ENCODE assay signal across 8 cellular contexts in the genomic region with DNA sequence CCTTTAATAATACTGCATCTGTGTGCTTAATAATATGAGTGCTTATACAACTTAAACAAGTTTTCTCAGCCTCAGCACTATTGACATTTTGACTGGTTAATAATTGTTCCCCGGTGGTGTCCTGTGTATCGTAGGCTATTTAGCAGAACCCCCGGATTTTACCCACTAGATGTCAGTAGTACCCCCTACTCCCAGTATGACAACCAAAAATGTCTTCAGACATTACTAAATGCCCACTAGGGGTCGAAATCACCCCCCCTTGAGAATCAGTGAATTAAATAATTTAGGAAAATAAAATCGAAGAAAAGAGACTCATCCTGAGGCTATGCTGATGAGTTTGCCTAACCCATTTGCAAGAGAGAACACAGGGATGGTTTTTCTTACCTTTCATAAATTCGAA.
DNase-seq lines count a peak whose midpoint lies in the region; ATAC-seq, FAIRE-seq and TF ChIP-seq lines count a peak whose summit lies in the region.
"Had no signal": no experiment of that assay in that cellular context is flagged by ENCODE, and none has a peak within 500 bp of the region (broad histone marks: within the 10 kb centered on the region; RNA-seq: fewer than 3 reads in every experiment).

No MANE protein-coding gene starts in this region.

- peak; percentile 75 for ATAC-seq in HG03060 (IDR thresholded peaks at IDR 0.05; ENCODE audit: low read depth, unreplicated experiment)
- no peak for ATAC-seq in psoas muscle
- ATAC-seq in left ventricle myocardium superior: no peak

- no peak overlapping the region for H3K4me3 ChIP-seq in psoas muscle
- H3K4me3 ChIP-seq: thoracic aorta had no signal

- no peaks in the 10 kb centered on the region for H3K27me3 Mint-ChIP-seq in neural crest cell (ENCODE audit: low read depth)

- TF ChIP-seq CTCF in neural crest cell (conservative IDR thresholded peaks at IDR 0.05) (peak; percentile 56), psoas muscle (IDR thresholded peaks at IDR 0.05) (no peak)

- H3K4me1 ChIP-seq in psoas muscle: no peaks in the 10 kb centered on the region

- peak; percentile 77 for FAIRE-seq in GM19239 (lab: Jason Lieb, UNC)

- WGBS in psoas muscle, 3 donors: 40 to 45% (median 45%) methylated on average over 6 of the region's 6 CpGs

- no peaks in the 10 kb centered on the region for H3K4me1 Mint-ChIP-seq in neural crest cell

- H3K27me3 ChIP-seq in psoas muscle (ENCODE audit: insufficient read depth in 3 of 3, low read length in 2 of 3): no peaks in the 10 kb centered on the region

- DNase-seq in GM19239 (ENCODE audit: insufficient read length, low spot score) (peak; percentile 36), RPMI8226 (peak; percentile 45), neural crest cell (ENCODE audit: low read depth, low spot score) (no peak), psoas muscle (no peak), HEK293T (ENCODE audit: extremely low spot score) (no peak), left ventricle myocardium superior (no peak)

- H3K27ac ChIP-seq in psoas muscle: no peak overlapping the region
- H3K27ac ChIP-seq: thoracic aorta had no signal

- no peaks in the 10 kb centered on the region for H3K9me3 ChIP-seq in psoas muscle
- H3K9me3 ChIP-seq: thoracic aorta had no signal

- CTCF ChIA-PET in HEK293T (lab: Yijun Ruan, JAX): no interaction called here

- H3K9me3 Mint-ChIP-seq in neural crest cell: peaks cover 2% of the 10 kb centered on the region

- POLR2A ChIA-PET in HEK293T (lab: Yijun Ruan, JAX): no interaction called here

- intact Hi-C loops in psoas muscle (cut with DNase I): no loop called here
- intact Hi-C loops in left ventricle myocardium superior (cut with micrococcal nuclease): no loop called here

- no peaks in the 10 kb centered on the region for H3K36me3 Mint-ChIP-seq in neural crest cell (ENCODE audit: low read depth)

- no peaks in the 10 kb centered on the region for H3K36me3 ChIP-seq in psoas muscle (ENCODE audit: insufficient read depth in 1 of 2, low read depth in 1 of 2)
- H3K36me3 ChIP-seq: thoracic aorta had no signal

- no peak overlapping the region for H3K27ac Mint-ChIP-seq in neural crest cell (ENCODE audit: unreplicated experiment)

- no peak overlapping the region for H3K4me3 Mint-ChIP-seq in neural crest cell

TF ChIP-seq in HEK293T, 16 proteins besides CTCF, POLR2A, EP300 and RAD21:
- TF ChIP-seq BHLHE40 (IDR thresholded peaks at IDR 0.05; ENCODE audit: borderline replicate concordance) (no peak), LEF1 (IDR thresholded peaks at IDR 0.05; ENCODE audit: borderline replicate concordance) (no peak), SP1 (IDR thresholded peaks at IDR 0.05) (no peak), SUZ12 (IDR thresholded peaks at IDR 0.05) (no peak), TARDBP (IDR thresholded peaks at IDR 0.05) (no peak), NFRKB (IDR thresholded peaks at IDR 0.05) (no peak), ELF4 (IDR thresholded peaks at IDR 0.05) (no peak), CTBP1 (IDR thresholded peaks at IDR 0.05; ENCODE audit: borderline replicate concordance) (no peak), L3MBTL2 (conservative IDR thresholded peaks at IDR 0.05) (no peak), FOXA1 (IDR thresholded peaks at IDR 0.05) (no peak), FOXK2 (IDR thresholded peaks at IDR 0.05) (no peak), ZNF384 (IDR thresholded peaks at IDR 0.05) (no peak), FOXM1 (IDR thresholded peaks at IDR 0.05; ENCODE audit: borderline replicate concordance) (no peak)

Comparison
In these comparisons a context has a peak if more than half of its experiments do, and no peak if none do; other contexts are left out.
1. DNase-seq: peak in GM19239 (single experiment) and RPMI8226 (single experiment); none in neural crest cell (single experiment), psoas muscle (0 of 2), HEK293T (single experiment) and left ventricle myocardium superior (single experiment).